Comparison of ENCODE assay signal across 8 cellular contexts in genomic region chr1:98388431-98388830, GRCh38.
DNase-seq lines count a peak whose midpoint lies in the region; ATAC-seq lines count a peak whose summit lies in the region.

No MANE protein-coding gene starts in this region.

- intact Hi-C loops in activated CD4-positive, alpha-beta T cell treated with anti-CD3 and anti-CD28 coated beads, Interleukin-2, amount 10 ng/mL, durations not matched to agents 24 days and 14 days (cut with micrococcal nuclease), result no loop called here

- ATAC-seq in HG03378 (IDR thresholded peaks at IDR 0.05; ENCODE audit: unreplicated experiment) (peak; percentile 74), HG02571 (IDR thresholded peaks at IDR 0.05; ENCODE audit: unreplicated experiment) (no peak)
- peak; percentile 86 for ATAC-seq in activated T-helper 17 cell treated with anti-CD3 and anti-CD28 coated beads, Interleukin-2, amount 50 U/mL, for 72 hours (replicated peaks)

- H3K36me3 Mint-ChIP-seq in activated CD4-positive, alpha-beta T cell treated with anti-CD3 and anti-CD28 coated beads, Interleukin-2, amount 10 ng/mL, durations not matched to agents 24 days and 14 days (ENCODE audit: low read depth), result no peaks in the 10 kb centered on the region
- no peaks in the 10 kb centered on the region for H3K36me3 Mint-ChIP-seq in activated T-helper 17 cell treated with anti-CD3 and anti-CD28 coated beads, Interleukin-2, amount 50 U/mL, for 72 hours (ENCODE audit: low read depth)

- DNase-seq in activated CD4-positive, alpha-beta T cell treated with anti-CD3 and anti-CD28 coated beads, Interleukin-2, amount 10 ng/mL, durations not matched to agents 24 days and 14 days, result peak; percentile 68
- no peak for DNase-seq in activated CD4-positive, alpha-beta T cell treated with anti-CD3 and anti-CD28 coated beads, Interleukin-2, amount 50 U/mL, for 1 hour
- peak; percentile 34 for DNase-seq in midbrain (lab: John Stamatoyannopoulos, UW)
- DNase-seq in DMS53 (lab: John Stamatoyannopoulos, UW), result no peak
- no peak for DNase-seq in D341Med (ENCODE audit: low spot score)

- no peaks in the 10 kb centered on the region for H3K9me3 Mint-ChIP-seq in activated CD4-positive, alpha-beta T cell treated with anti-CD3 and anti-CD28 coated beads, Interleukin-2, amount 10 ng/mL, durations not matched to agents 24 days and 14 days
- no peaks in the 10 kb centered on the region for H3K9me3 Mint-ChIP-seq in activated T-helper 17 cell treated with anti-CD3 and anti-CD28 coated beads, Interleukin-2, amount 50 U/mL, for 72 hours

- no peak overlapping the region for H3K27ac Mint-ChIP-seq in activated CD4-positive, alpha-beta T cell treated with anti-CD3 and anti-CD28 coated beads, Interleukin-2, amount 10 ng/mL, durations not matched to agents 24 days and 14 days
- peak overlapping the region; percentile 18 for H3K27ac Mint-ChIP-seq in activated T-helper 17 cell treated with anti-CD3 and anti-CD28 coated beads, Interleukin-2, amount 50 U/mL, for 72 hours

- H3K27me3 Mint-ChIP-seq in activated CD4-positive, alpha-beta T cell treated with anti-CD3 and anti-CD28 coated beads, Interleukin-2, amount 10 ng/mL, durations not matched to agents 24 days and 14 days, result peaks cover 2% of the 10 kb centered on the region
- no peaks in the 10 kb centered on the region for H3K27me3 Mint-ChIP-seq in activated T-helper 17 cell treated with anti-CD3 and anti-CD28 coated beads, Interleukin-2, amount 50 U/mL, for 72 hours

- H3K4me3 Mint-ChIP-seq in activated CD4-positive, alpha-beta T cell treated with anti-CD3 and anti-CD28 coated beads, Interleukin-2, amount 10 ng/mL, durations not matched to agents 24 days and 14 days, result peak overlapping the region; percentile 53
- H3K4me3 Mint-ChIP-seq in activated T-helper 17 cell treated with anti-CD3 and anti-CD28 coated beads, Interleukin-2, amount 50 U/mL, for 72 hours, result peak overlapping the region; percentile 12

- peaks cover 16% of the 10 kb centered on the region for H3K4me1 Mint-ChIP-seq in activated CD4-positive, alpha-beta T cell treated with anti-CD3 and anti-CD28 coated beads, Interleukin-2, amount 10 ng/mL, durations not matched to agents 24 days and 14 days
- H3K4me1 Mint-ChIP-seq in activated T-helper 17 cell treated with anti-CD3 and anti-CD28 coated beads, Interleukin-2, amount 50 U/mL, for 72 hours, result peaks cover 3% of the 10 kb centered on the region

Comparison
In these comparisons a context has a peak if more than half of its experiments do, and no peak if none do; other contexts are left out.
1. DNase-seq: peak in activated CD4-positive, alpha-beta T cell treated with anti-CD3 and anti-CD28 coated beads, Interleukin-2, amount 10 ng/mL, durations not matched to agents 24 days and 14 days (single experiment) and midbrain (single experiment); none in activated CD4-positive, alpha-beta T cell treated with anti-CD3 and anti-CD28 coated beads, Interleukin-2, amount 50 U/mL, for 1 hour (single experiment), DMS53 (single experiment) and D341Med (single experiment).